Comparison of ENCODE assay signal across 9 cellular contexts in genomic region chr15:42735382-42736165, GRCh38. TPM values are rescaled to one million over a fixed set of nuclear protein-coding genes. Genes with fewer than 3 reads are reported as not detected.
DNase-seq lines count a peak whose midpoint lies in the region; ATAC-seq, FAIRE-seq and TF ChIP-seq lines count a peak whose summit lies in the region.
"Had no signal": no experiment of that assay in that cellular context is flagged by ENCODE, and none has a peak within 500 bp of the region (broad histone marks: within the 10 kb centered on the region; RNA-seq: fewer than 3 reads in every experiment).

No MANE protein-coding gene starts in this region.

- peak overlapping the region; percentile 88 to 94; a peak in 3 of 4 replicates for H3K9ac ChIP-seq in K562 (ENCODE audit: insufficient read depth in 1 of 2, low read depth in 2 of 2, low read length in 2 of 2)

- H3K9me3 ChIP-seq in K562 (replicated peaks; ENCODE audit: control insufficient read depth, insufficient read depth, low read depth, low read length) (no peaks in the 10 kb centered on the region), upper lobe of left lung (no peaks in the 10 kb centered on the region), body of pancreas (no peaks in the 10 kb centered on the region)

- H3K27ac Mint-ChIP-seq in activated naive CD4-positive, alpha-beta T cell treated with anti-CD3 and anti-CD28 coated beads, Interleukin-2, amount 50 U/mL, for 24 hours = no peak overlapping the region
- H3K27ac Mint-ChIP-seq in memory B cell = peak overlapping the region; percentile 47

- peak overlapping the region; percentile 96 for H3K4me3 ChIP-seq in K562
- H3K4me3 ChIP-seq in upper lobe of left lung = peak overlapping the region in 3 of 4 donors; percentile 82 to 100 (median 99)
- H3K4me3 ChIP-seq in body of pancreas = peak overlapping the region in 1 of 2 donors; percentile 66

- peaks cover 22% of the 10 kb centered on the region for H3K79me2 ChIP-seq in K562 (ENCODE audit: control insufficient read depth, insufficient read depth, low read length)

- no peak for ATAC-seq in K562
- no peak for ATAC-seq in memory B cell (ENCODE audit: low read depth)
- no peak for ATAC-seq in upper lobe of left lung (ENCODE audit: low FRiP score in 2 of 2)
- ATAC-seq in GM18868 (IDR thresholded peaks at IDR 0.05; ENCODE audit: unreplicated experiment) = no peak
- ATAC-seq in body of pancreas = no peak

- BruUV-seq in K562 (replicated peaks; lab: Mats Ljungman, UMichigan) = TSS peak; percentile 60

- peaks cover 4% of the 10 kb centered on the region; the same call in 1 of the 2 replicates for H4K20me1 ChIP-seq in K562 (replicated peaks; ENCODE audit: control insufficient read depth, insufficient read depth, low read length)

- TF ChIP-seq POLR2A in K562 (conservative IDR thresholded peaks at IDR 0.05) (no peak), upper lobe of left lung (IDR thresholded peaks at IDR 0.05) (no peak), body of pancreas (IDR thresholded peaks at IDR 0.05) (no peak)

- H3K27me3 ChIP-seq in K562 (ENCODE audit: control insufficient read depth in 2 of 2, insufficient read depth in 2 of 2, low read length in 2 of 2) (no peaks in the 10 kb centered on the region), upper lobe of left lung (no peaks in the 10 kb centered on the region), body of pancreas (no peaks in the 10 kb centered on the region)

- H3K36me3 Mint-ChIP-seq in activated naive CD4-positive, alpha-beta T cell treated with anti-CD3 and anti-CD28 coated beads, Interleukin-2, amount 50 U/mL, for 24 hours = peaks cover 4% of the 10 kb centered on the region
- H3K36me3 Mint-ChIP-seq in memory B cell = peaks cover 14% of the 10 kb centered on the region

- intact Hi-C loops in K562 (cut with micrococcal nuclease) = loop anchor here (2.0 kb wide), 2 partner anchors 185 to 191 kb away; partner anchors contain the start of gene TTBK2
- intact Hi-C loops in body of pancreas (cut with DNase I) = no loop called here

- peak overlapping the region; percentile 46; the same call in 1 of the 2 replicates for H2AFZ ChIP-seq in K562 (ENCODE audit: low read depth, low read length)

- DNase-seq in activated naive CD4-positive, alpha-beta T cell treated with Interleukin-2 at 50 U/mL for 16 hours = no peak
- DNase-seq in K562 (ENCODE audit: extremely low read depth in 1 of 4, low spot score in 3 of 4) (no peak), memory B cell (ENCODE audit: low spot score in 2 of 2) (no peak), upper lobe of left lung (no peak), body of pancreas (no peak), NCI-H82 treated with DMSO at 0.1 percent for 48 hours (lab: John Stamatoyannopoulos, UW; ENCODE audit: unreplicated experiment) (no peak)
- DNase-seq: activated CD4-positive, alpha-beta T cell treated with anti-CD3 and anti-CD28 coated beads, Interleukin-2, amount 50 U/mL, for 4 hours had no signal

- H3K27me3 Mint-ChIP-seq in activated naive CD4-positive, alpha-beta T cell treated with anti-CD3 and anti-CD28 coated beads, Interleukin-2, amount 50 U/mL, for 24 hours = no peaks in the 10 kb centered on the region
- no peaks in the 10 kb centered on the region for H3K27me3 Mint-ChIP-seq in memory B cell

- WGBS in K562 (ENCODE audit: insufficient coverage, low coverage, missing lambda C conversion rate) = 89% methylated on average over 17 of the region's 19 CpGs
- 88 to 89% methylated on average over 15 to 19 of the region's 19 CpGs for WGBS in upper lobe of left lung, 2 donors
- 83 to 93% methylated on average over 13 to 18 of the region's 19 CpGs for WGBS in body of pancreas, 2 donors

- no peaks in the 10 kb centered on the region for H3K9me3 Mint-ChIP-seq in activated naive CD4-positive, alpha-beta T cell treated with anti-CD3 and anti-CD28 coated beads, Interleukin-2, amount 50 U/mL, for 24 hours
- no peaks in the 10 kb centered on the region for H3K9me3 Mint-ChIP-seq in memory B cell

- H3K4me1 Mint-ChIP-seq in activated naive CD4-positive, alpha-beta T cell treated with anti-CD3 and anti-CD28 coated beads, Interleukin-2, amount 50 U/mL, for 24 hours = peaks cover 19% of the 10 kb centered on the region
- peaks cover 11% of the 10 kb centered on the region for H3K4me1 Mint-ChIP-seq in memory B cell

- TF ChIP-seq RAD21 in K562 (CRISPR knock-in tag; conservative IDR thresholded peaks at IDR 0.05 in 1 of 2, IDR thresholded peaks at IDR 0.05 in 1 of 2) = no peak

- H3K9me1 ChIP-seq in K562 (ENCODE audit: control insufficient read depth, insufficient read depth, low read length) = no peaks in the 10 kb centered on the region

- in situ Hi-C loops in K562 (cut with MboI) = no loop called here

- H3K4me1 ChIP-seq in K562 (replicated peaks in 1 of 2; ENCODE audit: control insufficient read depth in 2 of 2, insufficient read depth in 2 of 2, low read length in 2 of 2) = peaks cover 5 to 27% of the 10 kb centered on the region in 2 experiments; a peak in 4 of 5 replicates
- peaks cover 16 to 21% (median 17%) of the 10 kb centered on the region in 4 donors for H3K4me1 ChIP-seq in upper lobe of left lung
- H3K4me1 ChIP-seq in body of pancreas = peaks cover 30% of the 10 kb centered on the region

- CTCF ChIA-PET in K562 (lab: Yijun Ruan, JAX; ENCODE audit: low intra/inter-chr PET ratio) = no interaction called here

- TF ChIP-seq EP300 in K562 (IDR thresholded peaks at IDR 0.05; ENCODE audit: low read length) (no peak), upper lobe of left lung (IDR thresholded peaks at IDR 0.05) (no peak)

- H3K36me3 ChIP-seq in K562 (ENCODE audit: control insufficient read depth, insufficient read depth, low read length) (peaks cover 52% of the 10 kb centered on the region), upper lobe of left lung (peaks cover 20 to 43% (median 35%) of the 10 kb centered on the region in 4 donors), body of pancreas (replicated peaks in 1 of 2; ENCODE audit: insufficient read depth in 1 of 2, low read depth in 2 of 2) (peaks cover 13 to 18% of the 10 kb centered on the region in 2 donors)

- peak overlapping the region; percentile 84 for H3K4me3 Mint-ChIP-seq in activated naive CD4-positive, alpha-beta T cell treated with anti-CD3 and anti-CD28 coated beads, Interleukin-2, amount 50 U/mL, for 24 hours
- peak overlapping the region; percentile 74 for H3K4me3 Mint-ChIP-seq in memory B cell

- POLR2A ChIA-PET in K562 (lab: Yijun Ruan, JAX) = interaction anchor here (0.6 to 1.7 kb wide), 5 partner anchors 9 to 524 kb away, joined by 3 to 6 read pairs (median 4); no protein-coding TSS in a partner anchor

- no peak for FAIRE-seq in K562 (lab: Jason Lieb, UNC)

- H3K27ac ChIP-seq in K562 (ENCODE audit: extremely low read depth, low read depth, low read length) = no peak overlapping the region
- peak overlapping the region in 1 of 4 donors; percentile 90 for H3K27ac ChIP-seq in upper lobe of left lung
- no peak overlapping the region for H3K27ac ChIP-seq in body of pancreas

- peak overlapping the region; percentile 92 for H3K4me2 ChIP-seq in K562 (ENCODE audit: insufficient read depth, low read length)

- TF ChIP-seq CTCF in K562 (IDR thresholded peaks at IDR 0.05 in 2 of 3, conservative IDR thresholded peaks at IDR 0.05 in 1 of 3; ENCODE audit: insufficient read depth in 2 of 3, low read depth in 1 of 3, low read length in 3 of 3) (no peak), upper lobe of left lung (IDR thresholded peaks at IDR 0.05) (no peak), body of pancreas (IDR thresholded peaks at IDR 0.05) (no peak)

TF ChIP-seq in K562, 482 proteins besides CTCF, POLR2A, EP300 and RAD21:
- no peak for TF ChIP-seq ZNF311 (CRISPR knock-in tag; IDR thresholded peaks at IDR 0.05)
- 0 out of 2 replicates have a peak, but pooled peaks have one; percentile 24 for TF ChIP-seq ZNF12 (CRISPR knock-in tag; IDR thresholded peaks at IDR 0.05)
- TF ChIP-seq ZNF408 (CRISPR knock-in tag; IDR thresholded peaks at IDR 0.05; ENCODE audit: low read depth) = no peak
- TF ChIP-seq, protein P1, sequence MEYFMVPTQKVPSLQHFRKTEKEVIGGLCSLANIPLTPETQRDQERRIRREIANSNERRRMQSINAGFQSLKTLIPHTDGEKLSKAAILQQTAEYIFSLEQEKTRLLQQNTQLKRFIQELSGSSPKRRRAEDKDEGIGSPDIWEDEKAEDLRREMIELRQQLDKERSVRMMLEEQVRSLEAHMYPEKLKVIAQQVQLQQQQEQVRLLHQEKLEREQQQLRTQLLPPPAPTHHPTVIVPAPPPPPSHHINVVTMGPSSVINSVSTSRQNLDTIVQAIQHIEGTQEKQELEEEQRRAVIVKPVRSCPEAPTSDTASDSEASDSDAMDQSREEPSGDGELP (CRISPR knock-in tag; IDR thresholded peaks at IDR 0.05; ENCODE audit: borderline replicate concordance) = peak; percentile 32; the same call in 1 of the 2 replicates
TF ChIP-seq in K562: peak in this region for 2.

RNA-seq across cellular contexts. Expression of gene CDAN1, which starts 1.4 kb away (rescaled TPM):
- 42.0 and 69.0 TPM in 2 replicates for total RNA-seq in K562 (2011; cell fraction: chromatin; rRNA removed; ENCODE audit: low replicate concordance)
- total RNA-seq in K562 (2011; cell fraction: nucleolus; rRNA removed) = 42.7 and 48.0 TPM in 2 replicates
- 37.2 and 43.0 TPM in 2 replicates for total RNA-seq in K562 (2011; cell fraction: nucleoplasm; rRNA removed)
- 28.3 and 31.8 TPM in 2 replicates for total RNA-seq in K562 (2014; rRNA removed)
- 9.2 and 10.3 TPM in 2 replicates for total RNA-seq in K562 (2014; rRNA removed; fragmentation: Illumina TruSeq; extraction: Trizol)
- 17.8 TPM in 2 replicates for total RNA-seq in K562 (2015; rRNA removed; fragmentation: Illumina TruSeq; extraction: Trizol)
- total RNA-seq in K562 (2021) = 34.4 and 36.5 TPM in 2 replicates
- polyA plus RNA-seq in K562 (2011; rRNA removed) = 11.0 and 11.7 TPM in 2 replicates
- 10.8 and 12.5 TPM in 2 replicates for polyA plus RNA-seq in K562 (2011; cell fraction: cytosol; rRNA removed)
- polyA plus RNA-seq in K562 (2011; cell fraction: nucleus; rRNA removed) = 26.0 and 32.8 TPM in 2 replicates
- polyA plus RNA-seq in K562 (2012) = 20.1 and 25.3 TPM in 2 replicates
- 13.8 and 15.1 TPM in 2 replicates for polyA plus RNA-seq in K562 (2014; fragmentation: Illumina TruSeq; extraction: Trizol)
- polyA plus RNA-seq in K562 (2014; fragmentation: Nextera tagmentation; extraction: Ambion mirVana) = 1 to 10 TPM; 1.6 to 2.7 TPM
- polyA plus RNA-seq in K562 (2014; rRNA removed) = 16.5 and 20.5 TPM in 2 replicates
- 7.5 and 9.7 TPM in 2 replicates for polyA minus RNA-seq in K562 (2011; rRNA and poly(A)+ RNA removed)
- polyA minus RNA-seq in K562 (2011; cell fraction: cytosol; rRNA and poly(A)+ RNA removed) = 9.0 and 13.4 TPM in 2 replicates
- polyA minus RNA-seq in K562 (2011; cell fraction: nucleus; rRNA and poly(A)+ RNA removed) = 18.8 and 19.3 TPM in 2 replicates
- 10 to 100 TPM in 5 of 6 donors, 1 to 10 TPM in 1; 9.1 to 30.4 (median 12.6) TPM for total RNA-seq in upper lobe of left lung
- total RNA-seq in body of pancreas = 10 to 100 TPM in 1 of 2 donors, 1 to 10 TPM in 1; 9.9 to 19.1 TPM
